In genomic region chr20:53611449-53611894, GRCh38 we compare ENCODE assay signal across 1 cellular context.
TF ChIP-seq lines count a peak whose summit lies in the region.

No MANE protein-coding gene starts in this region.

TF ChIP-seq in HEK293, 187 proteins besides CTCF, POLR2A, EP300 and RAD21 (continued from another document and continues in another):
- TF ChIP-seq ZNF350 (tag by site-specific recombination; IDR thresholded peaks at IDR 0.05) (no peak), ZNF76 (tag by site-specific recombination; IDR thresholded peaks at IDR 0.05; ENCODE audit: borderline replicate concordance, low read depth) (no peak; the same call in 1 of the 2 replicates), ZNF792 (tag by site-specific recombination; IDR thresholded peaks at IDR 0.05) (no peak), ZNF341 (tag by site-specific recombination; IDR thresholded peaks at IDR 0.05; ENCODE audit: low read depth) (no peak), ZBTB8A (tag by site-specific recombination; IDR thresholded peaks at IDR 0.05) (no peak), ZNF148 (tag by site-specific recombination; IDR thresholded peaks at IDR 0.05; ENCODE audit: borderline replicate concordance) (no peak), KLF16 (tag by site-specific recombination; IDR thresholded peaks at IDR 0.05) (peak; percentile 93), TSHZ1 (tag by site-specific recombination; IDR thresholded peaks at IDR 0.05; ENCODE audit: borderline replicate concordance) (peak; percentile 97), ZBTB7A (tag by site-specific recombination; IDR thresholded peaks at IDR 0.05; ENCODE audit: low read depth) (peak; percentile 91), ZNF544 (tag by site-specific recombination; IDR thresholded peaks at IDR 0.05) (no peak), ZNF670 (tag by site-specific recombination; IDR thresholded peaks at IDR 0.05; ENCODE audit: low read depth) (no peak), MYNN (tag by site-specific recombination; IDR thresholded peaks at IDR 0.05; ENCODE audit: borderline replicate concordance) (no peak), ZBTB26 (tag by site-specific recombination; optimal IDR thresholded peaks at IDR 0.05) (peak; percentile 24), GLI4 (tag by site-specific recombination; IDR thresholded peaks at IDR 0.05) (no peak), KLF7 (tag by site-specific recombination; IDR thresholded peaks at IDR 0.05; ENCODE audit: borderline replicate concordance) (no peak), WT1 (tag by site-specific recombination; IDR thresholded peaks at IDR 0.05) (peak; percentile 85), ZNF302 (tag by site-specific recombination; IDR thresholded peaks at IDR 0.05; ENCODE audit: low read depth) (no peak), ZNF639 (tag by site-specific recombination; IDR thresholded peaks at IDR 0.05) (peak; percentile 98), ZNF169 (tag by site-specific recombination; IDR thresholded peaks at IDR 0.05) (no peak), ZSCAN18 (tag by site-specific recombination; IDR thresholded peaks at IDR 0.05) (0 out of 2 replicates have a peak, but pooled peaks have one; percentile 42), ZNF404 (tag by site-specific recombination; IDR thresholded peaks at IDR 0.05) (no peak), KLF10 (tag by site-specific recombination; IDR thresholded peaks at IDR 0.05) (peak; percentile 91), ZSCAN23 (tag by site-specific recombination; IDR thresholded peaks at IDR 0.05) (peak; percentile 97), ZNF449 (tag by site-specific recombination; IDR thresholded peaks at IDR 0.05) (no peak; the same call in 1 of the 2 replicates), ZFP3 (tag by site-specific recombination; IDR thresholded peaks at IDR 0.05; ENCODE audit: low read depth) (no peak), KLF1 (tag by site-specific recombination; IDR thresholded peaks at IDR 0.05) (no peak), ZNF596 (tag by site-specific recombination; IDR thresholded peaks at IDR 0.05) (no peak), ZNF513 (tag by site-specific recombination; IDR thresholded peaks at IDR 0.05) (no peak), ZNF18 (tag by site-specific recombination; IDR thresholded peaks at IDR 0.05) (0 out of 2 replicates have a peak, but pooled peaks have one; percentile 15), YY2 (tag by site-specific recombination; IDR thresholded peaks at IDR 0.05) (no peak), PRDM4 (tag by site-specific recombination; IDR thresholded peaks at IDR 0.05) (peak; percentile 88), ZNF664 (tag by site-specific recombination; IDR thresholded peaks at IDR 0.05) (peak; percentile 16; the same call in 1 of the 2 replicates), KLF17 (tag by site-specific recombination; IDR thresholded peaks at IDR 0.05) (peak; percentile 80; the same call in 1 of the 2 replicates), ZNF621 (tag by site-specific recombination; IDR thresholded peaks at IDR 0.05) (no peak), ZNF654 (tag by site-specific recombination; IDR thresholded peaks at IDR 0.05; ENCODE audit: low read depth) (peak; percentile 10; the same call in 1 of the 2 replicates), ZNF610 (tag by site-specific recombination; IDR thresholded peaks at IDR 0.05; ENCODE audit: borderline replicate concordance) (no peak), BCL6B (tag by site-specific recombination; IDR thresholded peaks at IDR 0.05) (0 out of 2 replicates have a peak, but pooled peaks have one; percentile 16), ZNF239 (tag by site-specific recombination; IDR thresholded peaks at IDR 0.05) (no peak)
